In genomic region chr12:105107176-105107496, GRCh38 we compare ENCODE assay signal across 8 cellular contexts. TPM values are rescaled to one million over a fixed set of nuclear protein-coding genes. Genes with fewer than 3 reads are reported as not detected.
DNase-seq lines count a peak whose midpoint lies in the region; ATAC-seq and TF ChIP-seq lines count a peak whose summit lies in the region.

No MANE protein-coding gene starts in this region.

- intact Hi-C loops in A673 (cut with micrococcal nuclease; ENCODE audit: unreplicated experiment) = no loop called here

- POLR2A ChIA-PET in A673 (lab: Charles Lee; ENCODE audit: low non-redundant PET) = interaction anchor here (0.7 kb wide), 1 partner anchor 1849 kb away, joined by 3 read pairs; the partner anchor contains the start of gene TMEM263

- WGBS in ectodermal cell, 2 experiments = 3 to 6% methylated on average over 15 of the region's 15 CpGs

- H3K79me2 ChIP-seq in OCI-LY3 (ENCODE audit: low read length) = peaks cover 45% of the 10 kb centered on the region

- H3K36me3 ChIP-seq in A673 (ENCODE audit: insufficient read depth, low read length, poor library complexity, severe bottlenecking) (peaks cover 9% of the 10 kb centered on the region), OCI-LY3 (replicated peaks; ENCODE audit: low read depth, low read length) (peaks cover 9% of the 10 kb centered on the region), ectodermal cell (ENCODE audit: control insufficient read depth, insufficient read depth, low read length) (no peaks in the 10 kb centered on the region), mucosa of stomach (ENCODE audit: control insufficient read depth, insufficient read depth, low read length) (no peaks in the 10 kb centered on the region)

- BruUV-seq in A673 (replicated peaks; lab: Mats Ljungman, UMichigan) = TSS peak; percentile 85

- ATAC-seq in HG02943 (IDR thresholded peaks at IDR 0.05; ENCODE audit: low read depth, unreplicated experiment) = peak; percentile 8

- DNase-seq in A673 (ENCODE audit: low spot score) (no peak), GM12865 (ENCODE audit: low read depth) (no peak), retina (no peak), pons (ENCODE audit: low spot score) (no peak)

- peaks cover 28% of the 10 kb centered on the region for H4K20me1 ChIP-seq in OCI-LY3 (ENCODE audit: insufficient read depth, low read length)

- H3K4me1 ChIP-seq in A673 (ENCODE audit: insufficient read depth, low read length, poor library complexity, severe bottlenecking) (peaks cover 15% of the 10 kb centered on the region), OCI-LY3 (ENCODE audit: low read length) (peaks cover 21% of the 10 kb centered on the region), ectodermal cell (ENCODE audit: control insufficient read depth, insufficient read depth, low read length) (peaks cover 13% of the 10 kb centered on the region), mucosa of stomach (ENCODE audit: control insufficient read depth, insufficient read depth, low read length) (no peaks in the 10 kb centered on the region)

- peak overlapping the region; percentile 73 for H3K4me3 ChIP-seq in A673 (ENCODE audit: low read depth, low read length, poor library complexity, severe bottlenecking)
- peak overlapping the region; percentile 88 for H3K4me3 ChIP-seq in GM12865 (ENCODE audit: low read depth, low read length)
- peak overlapping the region; percentile 87 for H3K4me3 ChIP-seq in OCI-LY3 (ENCODE audit: low read length)
- H3K4me3 ChIP-seq in ectodermal cell (ENCODE audit: insufficient read depth, low read depth, low read length) = peak overlapping the region; percentile 88
- H3K4me3 ChIP-seq in mucosa of stomach (ENCODE audit: low read length) = peak overlapping the region; percentile 9

- TF ChIP-seq CTCF in A673 (conservative IDR thresholded peaks at IDR 0.05; ENCODE audit: low read depth, low read length) = no peak
- no peak for TF ChIP-seq CTCF in GM12865 (IDR thresholded peaks at IDR 0.05; ENCODE audit: insufficient read depth, low read depth, low read length, missing control alignments)
- TF ChIP-seq CTCF in OCI-LY3 (IDR thresholded peaks at IDR 0.05; ENCODE audit: low read depth, low read length) = no peak

- no peaks in the 10 kb centered on the region for H3K9me3 ChIP-seq in A673 (ENCODE audit: low read depth, low read length, poor library complexity, severe bottlenecking)
- H3K9me3 ChIP-seq in OCI-LY3 (ENCODE audit: insufficient read depth, low read length) = no peaks in the 10 kb centered on the region
- H3K9me3 ChIP-seq in ectodermal cell (ENCODE audit: control insufficient read depth, low read length) = no peaks in the 10 kb centered on the region
- H3K9me3 ChIP-seq in mucosa of stomach (ENCODE audit: control insufficient read depth, low read length) = no peaks in the 10 kb centered on the region

- CTCF ChIA-PET in A673 (lab: Charles Lee) = no interaction called here

- H3K9ac ChIP-seq in OCI-LY3 (ENCODE audit: low read length) = peak overlapping the region; percentile 75
- H3K9ac ChIP-seq in mucosa of stomach (ENCODE audit: low read length) = peak overlapping the region; percentile 87

- H3K27me3 ChIP-seq in A673 (replicated peaks; ENCODE audit: insufficient read depth, low read depth, low read length, poor library complexity) = no peaks in the 10 kb centered on the region
- no peaks in the 10 kb centered on the region; the same call in 1 of the 2 replicates for H3K27me3 ChIP-seq in OCI-LY3 (ENCODE audit: low read depth, low read length)
- peaks cover 4% of the 10 kb centered on the region for H3K27me3 ChIP-seq in ectodermal cell (ENCODE audit: control insufficient read depth, insufficient read depth, low read length, poor library complexity, severe bottlenecking)
- no peaks in the 10 kb centered on the region for H3K27me3 ChIP-seq in mucosa of stomach (ENCODE audit: control insufficient read depth, insufficient read depth, low read length)

- peak overlapping the region; percentile 86 for H3K27ac ChIP-seq in A673 (ENCODE audit: low read depth, low read length, poor library complexity, severe bottlenecking)
- no peak overlapping the region; the same call in 1 of the 2 replicates for H3K27ac ChIP-seq in OCI-LY3 (ENCODE audit: low read length)
- H3K27ac ChIP-seq in ectodermal cell (ENCODE audit: insufficient read depth, low read depth, low read length, poor library complexity, severe bottlenecking) = peak overlapping the region; percentile 3

- peak overlapping the region; percentile 88 for H2AFZ ChIP-seq in OCI-LY3 (ENCODE audit: low read depth, low read length)

- H3K4me2 ChIP-seq in OCI-LY3 (ENCODE audit: low read length) = peak overlapping the region; percentile 89

RNA-seq across cellular contexts. Expression of gene WASHC4, which starts 0.4 kb away (rescaled TPM):
- total RNA-seq in A673 (2021) = 37.0 and 39.1 TPM in 2 replicates
- 33.8 TPM for polyA plus RNA-seq in ectodermal cell (2013, experiment 1 of 4)
- polyA plus RNA-seq in ectodermal cell (2013, experiment 2 of 4) = 39.3 TPM
- 33.2 TPM for polyA plus RNA-seq in ectodermal cell (2013, experiment 3 of 4)
- 33.9 TPM for polyA plus RNA-seq in ectodermal cell (2013, experiment 4 of 4)

RNA-seq across cellular contexts. Expression of gene ALDH1L2, which starts 22.9 kb away (rescaled TPM):
- 3.4 and 4.9 TPM in 2 replicates for total RNA-seq in A673 (2021)
- 1.8 TPM for polyA plus RNA-seq in ectodermal cell (2013, experiment 1 of 4)
- polyA plus RNA-seq in ectodermal cell (2013, experiment 2 of 4) = 1.1 TPM
- 0.64 TPM for polyA plus RNA-seq in ectodermal cell (2013, experiment 3 of 4)
- 0.69 TPM for polyA plus RNA-seq in ectodermal cell (2013, experiment 4 of 4)

Comparison
In these comparisons a context has a peak if more than half of its experiments do, and no peak if none do; other contexts are left out.
1. H3K4me3 ChIP-seq: peak in every context shown above with its lines; median percentile 88 in GM12865; 88 in ectodermal cell; 87 in OCI-LY3; 73 in A673; 9 in mucosa of stomach.